In the genomic region with DNA sequence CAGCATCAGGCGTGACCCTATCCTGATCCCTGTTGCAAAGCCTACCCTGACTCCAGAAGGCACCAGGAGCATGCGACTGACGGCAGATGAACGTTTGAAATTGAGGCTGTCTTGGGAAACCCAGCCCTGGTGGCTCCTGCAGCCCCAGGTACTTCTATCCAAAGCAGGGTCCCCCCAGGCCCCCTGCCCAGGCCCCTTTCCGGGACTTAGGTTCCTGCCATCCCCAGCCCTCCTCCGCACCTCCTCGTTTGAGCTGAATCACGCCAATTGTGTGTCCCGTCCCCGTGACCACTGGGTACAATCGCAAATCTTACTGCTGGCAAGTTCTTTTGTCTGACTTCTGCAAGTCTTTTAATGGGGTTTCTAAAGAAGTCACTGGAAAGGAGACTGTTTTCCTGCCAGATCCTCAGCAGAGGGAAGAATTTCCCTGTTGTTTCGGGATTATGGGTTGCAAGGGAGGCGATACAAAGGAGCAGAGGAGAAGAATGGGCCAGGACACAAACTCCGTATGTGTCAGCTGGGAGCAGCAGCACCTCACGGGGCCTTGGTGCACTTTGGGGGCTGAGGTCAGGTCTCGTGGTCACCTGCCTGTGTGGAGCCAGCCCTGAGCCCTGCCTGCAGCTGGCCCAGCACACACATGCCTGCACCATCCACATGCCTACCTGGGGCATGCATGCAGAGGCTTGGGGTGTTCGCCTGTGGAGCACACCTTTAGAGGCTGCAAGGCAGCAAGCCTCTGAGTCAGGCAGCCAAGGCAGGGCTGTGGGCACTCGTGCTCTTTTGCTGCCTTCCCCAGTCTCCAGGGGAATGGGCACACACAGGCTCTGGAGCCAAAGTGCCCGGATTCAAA, we compare ENCODE assay signal across 1 cellular context.
TF ChIP-seq lines count a peak whose summit lies in the region.

No MANE protein-coding gene starts in this region.

TF ChIP-seq in HepG2, 621 proteins besides CTCF, POLR2A, EP300 and RAD21:
- no peak for TF ChIP-seq MIER3 (CRISPR knock-in tag; IDR thresholded peaks at IDR 0.05; ENCODE audit: borderline replicate concordance)
- TF ChIP-seq, protein P1, sequence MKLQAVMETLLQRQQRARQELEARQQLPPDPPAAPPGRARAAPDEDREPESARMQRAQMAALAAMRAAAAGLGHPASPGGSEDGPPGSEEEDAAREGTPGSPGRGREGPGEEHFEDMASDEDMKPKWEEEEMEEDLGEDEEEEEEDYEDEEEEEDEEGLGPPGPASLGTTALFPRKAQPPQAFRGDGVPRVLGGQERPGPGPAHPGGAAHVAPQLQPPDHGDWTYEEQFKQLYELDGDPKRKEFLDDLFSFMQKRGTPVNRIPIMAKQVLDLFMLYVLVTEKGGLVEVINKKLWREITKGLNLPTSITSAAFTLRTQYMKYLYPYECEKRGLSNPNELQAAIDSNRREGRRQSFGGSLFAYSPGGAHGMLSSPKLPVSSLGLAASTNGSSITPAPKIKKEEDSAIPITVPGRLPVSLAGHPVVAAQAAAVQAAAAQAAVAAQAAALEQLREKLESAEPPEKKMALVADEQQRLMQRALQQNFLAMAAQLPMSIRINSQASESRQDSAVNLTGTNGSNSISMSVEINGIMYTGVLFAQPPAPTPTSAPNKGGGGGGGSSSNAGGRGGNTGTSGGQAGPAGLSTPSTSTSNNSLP (IDR thresholded peaks at IDR 0.05; ENCODE audit: low read depth, low read length), result no peak
- TF ChIP-seq MAFF (IDR thresholded peaks at IDR 0.05; ENCODE audit: low read depth, low read length), result no peak
- no peak for TF ChIP-seq ATAD3A (CRISPR knock-in tag; IDR thresholded peaks at IDR 0.05)
- TF ChIP-seq ZNF563 (CRISPR knock-in tag; IDR thresholded peaks at IDR 0.05), result no peak
- TF ChIP-seq MBNL3 (CRISPR knock-in tag; conservative IDR thresholded peaks at IDR 0.05), result no peak
- no peak for TF ChIP-seq PAF1 (CRISPR knock-in tag; IDR thresholded peaks at IDR 0.05)
- no peak for TF ChIP-seq ZNF451 (CRISPR knock-in tag; IDR thresholded peaks at IDR 0.05)
- no peak for TF ChIP-seq ZNF562 (CRISPR knock-in tag; IDR thresholded peaks at IDR 0.05; ENCODE audit: borderline replicate concordance)
- TF ChIP-seq ZIK1 (CRISPR knock-in tag; IDR thresholded peaks at IDR 0.05; ENCODE audit: borderline replicate concordance, low read depth), result no peak
- TF ChIP-seq SOX5 (CRISPR knock-in tag; IDR thresholded peaks at IDR 0.05; ENCODE audit: borderline replicate concordance), result no peak
- no peak for TF ChIP-seq SMAD1 (CRISPR knock-in tag; IDR thresholded peaks at IDR 0.05; ENCODE audit: borderline replicate concordance, low read depth)
- no peak for TF ChIP-seq NFIB (CRISPR knock-in tag; IDR thresholded peaks at IDR 0.05; ENCODE audit: borderline replicate concordance)
- TF ChIP-seq, protein P2, sequence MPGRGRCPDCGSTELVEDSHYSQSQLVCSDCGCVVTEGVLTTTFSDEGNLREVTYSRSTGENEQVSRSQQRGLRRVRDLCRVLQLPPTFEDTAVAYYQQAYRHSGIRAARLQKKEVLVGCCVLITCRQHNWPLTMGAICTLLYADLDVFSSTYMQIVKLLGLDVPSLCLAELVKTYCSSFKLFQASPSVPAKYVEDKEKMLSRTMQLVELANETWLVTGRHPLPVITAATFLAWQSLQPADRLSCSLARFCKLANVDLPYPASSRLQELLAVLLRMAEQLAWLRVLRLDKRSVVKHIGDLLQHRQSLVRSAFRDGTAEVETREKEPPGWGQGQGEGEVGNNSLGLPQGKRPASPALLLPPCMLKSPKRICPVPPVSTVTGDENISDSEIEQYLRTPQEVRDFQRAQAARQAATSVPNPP (CRISPR knock-in tag; IDR thresholded peaks at IDR 0.05), result no peak
- TF ChIP-seq BCL6 (CRISPR knock-in tag; IDR thresholded peaks at IDR 0.05), result no peak
- TF ChIP-seq, protein P3, sequence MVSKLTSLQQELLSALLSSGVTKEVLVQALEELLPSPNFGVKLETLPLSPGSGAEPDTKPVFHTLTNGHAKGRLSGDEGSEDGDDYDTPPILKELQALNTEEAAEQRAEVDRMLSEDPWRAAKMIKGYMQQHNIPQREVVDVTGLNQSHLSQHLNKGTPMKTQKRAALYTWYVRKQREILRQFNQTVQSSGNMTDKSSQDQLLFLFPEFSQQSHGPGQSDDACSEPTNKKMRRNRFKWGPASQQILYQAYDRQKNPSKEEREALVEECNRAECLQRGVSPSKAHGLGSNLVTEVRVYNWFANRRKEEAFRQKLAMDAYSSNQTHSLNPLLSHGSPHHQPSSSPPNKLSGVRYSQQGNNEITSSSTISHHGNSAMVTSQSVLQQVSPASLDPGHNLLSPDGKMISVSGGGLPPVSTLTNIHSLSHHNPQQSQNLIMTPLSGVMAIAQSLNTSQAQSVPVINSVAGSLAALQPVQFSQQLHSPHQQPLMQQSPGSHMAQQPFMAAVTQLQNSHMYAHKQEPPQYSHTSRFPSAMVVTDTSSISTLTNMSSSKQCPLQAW (CRISPR knock-in tag; IDR thresholded peaks at IDR 0.05), result no peak
